ENCODE assay signal across 9 cellular contexts in the genomic region with DNA sequence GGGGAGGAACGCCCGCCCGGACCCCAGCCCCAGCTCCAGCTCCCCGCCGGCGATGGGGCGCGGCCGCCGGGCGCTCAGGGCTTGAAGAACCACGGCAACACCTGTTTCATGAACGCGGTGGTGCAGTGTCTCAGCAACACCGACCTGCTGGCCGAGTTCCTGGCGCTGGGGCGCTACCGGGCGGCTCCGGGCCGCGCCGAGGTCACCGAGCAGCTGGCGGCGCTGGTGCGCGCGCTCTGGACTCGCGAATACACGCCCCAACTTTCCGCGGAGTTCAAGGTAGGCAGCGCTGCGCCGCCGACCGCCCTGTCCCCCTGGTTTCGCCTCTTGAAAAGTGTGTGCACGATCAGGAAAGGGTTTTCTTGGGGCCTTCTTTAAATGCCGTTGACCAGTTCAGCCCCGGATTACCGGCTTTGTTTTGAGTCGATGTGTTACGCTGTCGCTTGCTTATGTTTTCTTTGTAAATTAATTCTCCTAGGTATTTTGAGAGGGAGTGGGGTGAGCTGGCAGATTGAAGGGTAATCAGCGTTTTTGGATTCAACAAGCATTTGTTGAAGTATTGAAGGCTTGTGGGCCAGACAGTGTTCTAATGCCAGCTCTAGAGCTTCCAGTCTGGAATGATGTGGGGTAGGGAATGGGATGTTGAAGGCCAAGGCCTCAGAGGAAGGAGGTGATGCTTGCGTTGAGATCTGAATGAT. TPM values are rescaled to one million over a fixed set of nuclear protein-coding genes. Genes with fewer than 3 reads are reported as not detected.
A peak's percentile ranks its signal among the peaks of the same experiment; 100 is the strongest.
DNase-seq lines count a peak whose midpoint lies in the region; ATAC-seq and TF ChIP-seq lines count a peak whose summit lies in the region.
"Had no signal": no experiment of that assay in that cellular context is flagged by ENCODE, and none has a peak within 500 bp of the region (broad histone marks: within the 10 kb centered on the region; RNA-seq: fewer than 3 reads in every experiment).

No MANE protein-coding gene starts in this region.

- H3K27ac ChIP-seq in BLaER1 (peak overlapping the region; percentile 84), dorsolateral prefrontal cortex (peak overlapping the region in 54 of 59 donors; percentile 24 to 89 (median 68))

- H3K36me3 Mint-ChIP-seq in mesothelial cell of epicardium (no peaks in the 10 kb centered on the region), type B pancreatic cell (peaks cover 4% of the 10 kb centered on the region)

- H3K4me2 ChIP-seq in BLaER1, result peak overlapping the region; percentile 92

- TF ChIP-seq CTCF in dorsolateral prefrontal cortex (IDR thresholded peaks at IDR 0.05 in 54 of 56, conservative IDR thresholded peaks at IDR 0.05 in 2 of 56; ENCODE audit: low read depth in 1 of 56, partially characterized antibody in 56 of 56), result peak in 2 of 56 donors; percentile 10 to 19
- no peak for TF ChIP-seq CTCF in mesothelial cell of epicardium (IDR thresholded peaks at IDR 0.05; ENCODE audit: unreplicated experiment)
- TF ChIP-seq CTCF in type B pancreatic cell (conservative IDR thresholded peaks at IDR 0.05), result no peak

- H3K27me3 Mint-ChIP-seq in mesothelial cell of epicardium (ENCODE audit: low read depth) (peaks cover 23% of the 10 kb centered on the region), type B pancreatic cell (peaks cover 27% of the 10 kb centered on the region)

- in situ Hi-C loops in SK-MEL-5 (cut with HindIII; ENCODE audit: low pct_unique_long_range_greater_than_20kb, low sequenced_read_pairs), result no loop called here

- DNase-seq in SK-MEL-5 (ENCODE audit: low read depth, low spot score) (peak; percentile 25), dorsolateral prefrontal cortex (peak in 3 of 10 donors; percentile 25 to 57 (median 56)), mesothelial cell of epicardium (ENCODE audit: low spot score in 2 of 2, unreplicated experiment in 2 of 2) (peak in 1 of 2 experiments; percentile 63), type B pancreatic cell (ENCODE audit: extremely low spot score, unreplicated experiment) (peak; percentile 76)

- peak; percentile 43 for ATAC-seq in GM19438 (IDR thresholded peaks at IDR 0.05; ENCODE audit: low read depth, unreplicated experiment)
- no peak for ATAC-seq in GM19328 (IDR thresholded peaks at IDR 0.05; ENCODE audit: unreplicated experiment)
- ATAC-seq in GM21619 (IDR thresholded peaks at IDR 0.05; ENCODE audit: unreplicated experiment), result no peak

- intact Hi-C loops in dorsolateral prefrontal cortex (cut with DNase I), result no loop called here

- H3K9me3 Mint-ChIP-seq in mesothelial cell of epicardium (peaks cover 4% of the 10 kb centered on the region), type B pancreatic cell (no peaks in the 10 kb centered on the region)

- peaks cover 47% of the 10 kb centered on the region for H3K4me1 ChIP-seq in BLaER1

- H3K9me3 ChIP-seq in BLaER1, result no peaks in the 10 kb centered on the region

- no peaks in the 10 kb centered on the region for H4K20me1 ChIP-seq in BLaER1

- H3K27ac Mint-ChIP-seq in mesothelial cell of epicardium (peak overlapping the region; percentile 84), type B pancreatic cell (peak overlapping the region; percentile 95)

- H3K4me1 Mint-ChIP-seq in mesothelial cell of epicardium, result peaks cover 36% of the 10 kb centered on the region
- H3K4me1 Mint-ChIP-seq in type B pancreatic cell (ENCODE audit: unreplicated experiment), result peaks cover 21% of the 10 kb centered on the region

- H3K36me3 ChIP-seq in BLaER1, result no peaks in the 10 kb centered on the region

- no peaks in the 10 kb centered on the region for H3K27me3 ChIP-seq in BLaER1
- H3K27me3 ChIP-seq in dorsolateral prefrontal cortex, result peaks cover 0 to 78% (median 23%) of the 10 kb centered on the region in 45 donors

- H3K4me3 ChIP-seq in BLaER1 (peak overlapping the region; percentile 98), dorsolateral prefrontal cortex (peak overlapping the region; percentile 18 to 74 (median 61))

- peak overlapping the region; percentile 88 for H3K4me3 Mint-ChIP-seq in mesothelial cell of epicardium
- H3K4me3 Mint-ChIP-seq in type B pancreatic cell, result peak overlapping the region; percentile 91

- H3K9ac ChIP-seq in BLaER1, result peak overlapping the region; percentile 86

RNA-seq across cellular contexts. Expression of a gene that starts 0.7 kb away (rescaled TPM):
- 0.29 and 0.63 TPM in 2 replicates for total RNA-seq in SK-MEL-5 (2014; rRNA removed; shearing (Covaris generic))
- 0.66 and 0.74 TPM in 2 replicates for polyA plus RNA-seq in SK-MEL-5 (2015; cell fraction: cytosol; rRNA removed)
- polyA plus RNA-seq in SK-MEL-5 (2015; cell fraction: nucleus; rRNA removed), result 4.5 and 5.4 TPM in 2 replicates
- total RNA-seq in dorsolateral prefrontal cortex (10 to 100 TPM in 86 of 120 experiments, 1 to 10 TPM in 34; 4.8 to 20.5 (median 11.6) TPM), mesothelial cell of epicardium (8.9 to 10.2 TPM (median 9.7 TPM) in 3 replicates), type B pancreatic cell (ENCODE audit: low replicate concordance) (6.6 and 16.9 TPM in 2 replicates)
- total RNA-seq: myocyte had no signal
